Comparison of ENCODE assay signal across 1 cellular context in genomic region chr5:132475939-132476852, GRCh38.
TF ChIP-seq lines count a peak whose summit lies in the region.

No MANE protein-coding gene starts in this region.

TF ChIP-seq in HepG2, 621 proteins besides CTCF, POLR2A, EP300 and RAD21 (continued from another document and continues in another):
- TF ChIP-seq FOXO4 (CRISPR knock-in tag; conservative IDR thresholded peaks at IDR 0.05) = no peak
- no peak for TF ChIP-seq KLF15 (CRISPR knock-in tag; IDR thresholded peaks at IDR 0.05; ENCODE audit: borderline replicate concordance)
- TF ChIP-seq ZSCAN25 (CRISPR knock-in tag; IDR thresholded peaks at IDR 0.05) = no peak
- no peak for TF ChIP-seq E2F5 (CRISPR knock-in tag; conservative IDR thresholded peaks at IDR 0.05)
- no peak for TF ChIP-seq ZNF878 (CRISPR knock-in tag; IDR thresholded peaks at IDR 0.05)
- no peak for TF ChIP-seq ZNF234 (CRISPR knock-in tag; conservative IDR thresholded peaks at IDR 0.05)
- no peak for TF ChIP-seq KDM5A (IDR thresholded peaks at IDR 0.05; ENCODE audit: borderline replicate concordance, low read length)
- no peak for TF ChIP-seq MAFG (CRISPR knock-in tag; IDR thresholded peaks at IDR 0.05)
- no peak for TF ChIP-seq KLF16 (CRISPR knock-in tag; IDR thresholded peaks at IDR 0.05)
- TF ChIP-seq, protein P1, sequence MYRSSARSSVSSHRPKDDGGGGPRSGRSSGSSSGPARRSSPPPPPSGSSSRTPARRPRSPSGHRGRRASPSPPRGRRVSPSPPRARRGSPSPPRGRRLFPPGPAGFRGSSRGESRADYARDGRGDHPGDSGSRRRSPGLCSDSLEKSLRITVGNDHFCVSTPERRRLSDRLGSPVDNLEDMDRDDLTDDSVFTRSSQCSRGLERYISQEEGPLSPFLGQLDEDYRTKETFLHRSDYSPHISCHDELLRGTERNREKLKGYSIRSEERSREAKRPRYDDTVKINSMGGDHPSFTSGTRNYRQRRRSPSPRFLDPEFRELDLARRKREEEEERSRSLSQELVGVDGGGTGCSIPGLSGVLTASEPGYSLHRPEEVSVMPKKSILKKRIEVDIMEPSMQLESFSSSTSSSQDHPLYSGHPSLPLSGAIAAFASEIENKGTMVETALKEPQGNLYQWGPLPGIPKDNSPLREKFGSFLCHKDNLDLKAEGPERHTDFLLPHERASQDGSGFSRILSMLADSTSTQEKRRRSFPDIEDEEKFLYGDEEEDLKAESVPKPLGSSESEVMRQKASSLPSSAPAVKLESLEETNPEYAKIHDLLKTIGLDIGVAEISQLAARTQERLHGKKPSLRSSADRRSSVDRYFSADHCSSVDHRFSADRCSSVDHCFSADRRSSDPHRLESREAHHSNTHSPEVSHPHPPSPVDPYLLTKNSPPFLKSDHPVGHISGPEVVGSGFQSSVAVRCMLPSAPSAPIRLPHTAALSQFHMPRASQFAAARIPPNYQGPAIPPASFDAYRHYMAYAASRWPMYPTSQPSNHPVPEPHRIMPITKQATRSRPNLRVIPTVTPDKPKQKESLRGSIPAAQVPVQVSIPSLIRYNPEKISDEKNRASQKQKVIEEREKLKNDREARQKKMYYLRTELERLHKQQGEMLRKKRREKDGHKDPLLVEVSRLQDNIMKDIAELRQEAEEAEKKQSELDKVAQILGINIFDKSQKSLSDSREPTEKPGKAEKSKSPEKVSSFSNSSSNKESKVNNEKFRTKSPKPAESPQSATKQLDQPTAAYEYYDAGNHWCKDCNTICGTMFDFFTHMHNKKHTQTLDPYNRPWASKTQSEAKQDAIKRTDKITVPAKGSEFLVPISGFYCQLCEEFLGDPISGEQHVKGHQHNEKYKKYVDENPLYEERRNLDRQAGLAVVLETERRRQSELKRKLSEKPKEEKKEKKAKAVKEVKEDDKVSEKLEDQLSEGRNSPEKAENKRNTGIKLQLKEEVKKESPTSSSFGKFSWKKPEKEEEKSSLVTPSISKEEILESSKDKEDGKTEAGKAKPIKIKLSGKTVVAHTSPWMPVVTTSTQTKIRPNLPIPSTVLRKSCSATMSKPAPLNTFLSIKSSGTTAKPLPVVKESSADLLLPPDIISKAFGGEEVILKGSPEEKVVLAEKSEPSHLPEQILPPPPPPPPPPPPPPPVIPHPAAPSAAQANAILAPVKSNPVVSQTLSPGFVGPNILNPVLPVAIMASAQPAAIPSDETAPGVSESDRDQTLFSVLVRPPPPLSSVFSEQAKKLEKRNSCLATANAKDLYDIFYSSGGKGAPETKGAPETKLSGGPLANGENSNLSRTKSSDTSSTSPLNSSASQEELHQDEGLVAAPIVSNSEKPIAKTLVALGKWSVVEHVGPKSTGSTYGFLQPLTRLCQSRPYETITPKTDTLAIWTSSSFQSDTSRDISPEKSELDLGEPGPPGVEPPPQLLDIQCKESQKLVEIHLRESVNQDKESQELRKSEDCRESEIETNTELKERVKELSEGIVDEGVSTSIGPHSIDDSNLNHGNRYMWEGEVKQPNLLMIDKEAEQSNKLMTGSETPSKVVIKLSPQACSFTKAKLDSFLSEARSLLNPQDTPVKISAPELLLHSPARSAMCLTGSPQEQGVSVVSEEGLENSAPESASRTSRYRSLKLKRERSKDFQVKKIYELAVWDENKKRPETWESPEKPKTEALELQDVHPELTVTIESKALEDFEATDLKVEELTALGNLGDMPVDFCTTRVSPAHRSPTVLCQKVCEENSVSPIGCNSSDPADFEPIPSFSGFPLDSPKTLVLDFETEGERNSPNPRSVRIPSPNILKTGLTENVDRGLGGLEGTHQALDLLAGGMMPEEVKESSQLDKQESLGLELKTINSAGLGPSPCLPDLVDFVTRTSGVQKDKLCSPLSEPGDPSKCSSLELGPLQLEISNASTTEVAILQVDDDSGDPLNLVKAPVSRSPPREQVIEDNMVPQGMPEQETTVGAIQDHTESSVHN (CRISPR knock-in tag; IDR thresholded peaks at IDR 0.05) = no peak
- no peak for TF ChIP-seq ZNF317 (CRISPR knock-in tag; IDR thresholded peaks at IDR 0.05)
- TF ChIP-seq PLRG1 (conservative IDR thresholded peaks at IDR 0.05) = no peak
- TF ChIP-seq MIER3 (CRISPR knock-in tag; IDR thresholded peaks at IDR 0.05; ENCODE audit: borderline replicate concordance) = no peak; the same call in 1 of the 2 replicates
- 0 out of 2 replicates have a peak, but pooled peaks have one; percentile 10 for TF ChIP-seq NRL (CRISPR knock-in tag; IDR thresholded peaks at IDR 0.05; ENCODE audit: borderline replicate concordance)
- TF ChIP-seq, protein P2, sequence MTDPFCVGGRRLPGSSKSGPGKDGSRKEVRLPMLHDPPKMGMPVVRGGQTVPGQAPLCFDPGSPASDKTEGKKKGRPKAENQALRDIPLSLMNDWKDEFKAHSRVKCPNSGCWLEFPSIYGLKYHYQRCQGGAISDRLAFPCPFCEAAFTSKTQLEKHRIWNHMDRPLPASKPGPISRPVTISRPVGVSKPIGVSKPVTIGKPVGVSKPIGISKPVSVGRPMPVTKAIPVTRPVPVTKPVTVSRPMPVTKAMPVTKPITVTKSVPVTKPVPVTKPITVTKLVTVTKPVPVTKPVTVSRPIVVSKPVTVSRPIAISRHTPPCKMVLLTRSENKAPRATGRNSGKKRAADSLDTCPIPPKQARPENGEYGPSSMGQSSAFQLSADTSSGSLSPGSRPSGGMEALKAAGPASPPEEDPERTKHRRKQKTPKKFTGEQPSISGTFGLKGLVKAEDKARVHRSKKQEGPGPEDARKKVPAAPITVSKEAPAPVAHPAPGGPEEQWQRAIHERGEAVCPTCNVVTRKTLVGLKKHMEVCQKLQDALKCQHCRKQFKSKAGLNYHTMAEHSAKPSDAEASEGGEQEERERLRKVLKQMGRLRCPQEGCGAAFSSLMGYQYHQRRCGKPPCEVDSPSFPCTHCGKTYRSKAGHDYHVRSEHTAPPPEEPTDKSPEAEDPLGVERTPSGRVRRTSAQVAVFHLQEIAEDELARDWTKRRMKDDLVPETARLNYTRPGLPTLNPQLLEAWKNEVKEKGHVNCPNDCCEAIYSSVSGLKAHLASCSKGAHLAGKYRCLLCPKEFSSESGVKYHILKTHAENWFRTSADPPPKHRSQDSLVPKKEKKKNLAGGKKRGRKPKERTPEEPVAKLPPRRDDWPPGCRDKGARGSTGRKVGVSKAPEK (CRISPR knock-in tag; IDR thresholded peaks at IDR 0.05; ENCODE audit: borderline replicate concordance) = no peak
- TF ChIP-seq ZSCAN9 (CRISPR knock-in tag; IDR thresholded peaks at IDR 0.05; ENCODE audit: borderline replicate concordance) = 0 out of 2 replicates have a peak, but pooled peaks have one; percentile 34
- TF ChIP-seq NR0B2 (CRISPR knock-in tag; IDR thresholded peaks at IDR 0.05) = no peak
- TF ChIP-seq ZSCAN22 (CRISPR knock-in tag; IDR thresholded peaks at IDR 0.05) = no peak
- TF ChIP-seq ZNF20 (CRISPR knock-in tag; IDR thresholded peaks at IDR 0.05) = no peak
- TF ChIP-seq EZH2 (conservative IDR thresholded peaks at IDR 0.05; ENCODE audit: low read depth, low read length) = no peak
- TF ChIP-seq MBD4 (IDR thresholded peaks at IDR 0.05; ENCODE audit: borderline replicate concordance, low read length) = no peak
- no peak for TF ChIP-seq ATF7-NPFF (CRISPR knock-in tag; IDR thresholded peaks at IDR 0.05; ENCODE audit: low read depth)
- TF ChIP-seq CBX1 (IDR thresholded peaks at IDR 0.05; ENCODE audit: low read depth) = no peak
- TF ChIP-seq ARNT (IDR thresholded peaks at IDR 0.05) = no peak
- TF ChIP-seq YY1 (IDR thresholded peaks at IDR 0.05; ENCODE audit: insufficient read depth, insufficient replicate concordance, low read depth, low read length) = no peak
- no peak for TF ChIP-seq ZFYVE20 (CRISPR knock-in tag; IDR thresholded peaks at IDR 0.05; ENCODE audit: borderline replicate concordance, low read depth)
- TF ChIP-seq ERF (CRISPR knock-in tag; IDR thresholded peaks at IDR 0.05) = no peak
- TF ChIP-seq AGO1 (IDR thresholded peaks at IDR 0.05; ENCODE audit: low read depth, low read length, poor library complexity, severe bottlenecking) = no peak
- TF ChIP-seq ZNF292 (CRISPR knock-in tag; IDR thresholded peaks at IDR 0.05; ENCODE audit: borderline replicate concordance, low read depth) = peak; percentile 20; the same call in 1 of the 2 replicates
- no peak for TF ChIP-seq SUZ12 (IDR thresholded peaks at IDR 0.05; ENCODE audit: low read depth, low read length)
- no peak for TF ChIP-seq ZNF572 (CRISPR knock-in tag; IDR thresholded peaks at IDR 0.05)
- TF ChIP-seq ZNF75D (CRISPR knock-in tag; IDR thresholded peaks at IDR 0.05; ENCODE audit: borderline replicate concordance) = no peak
- peak; percentile 28; the same call in 1 of the 2 replicates for TF ChIP-seq ZNF264 (CRISPR knock-in tag; IDR thresholded peaks at IDR 0.05)
- TF ChIP-seq, protein P3, sequence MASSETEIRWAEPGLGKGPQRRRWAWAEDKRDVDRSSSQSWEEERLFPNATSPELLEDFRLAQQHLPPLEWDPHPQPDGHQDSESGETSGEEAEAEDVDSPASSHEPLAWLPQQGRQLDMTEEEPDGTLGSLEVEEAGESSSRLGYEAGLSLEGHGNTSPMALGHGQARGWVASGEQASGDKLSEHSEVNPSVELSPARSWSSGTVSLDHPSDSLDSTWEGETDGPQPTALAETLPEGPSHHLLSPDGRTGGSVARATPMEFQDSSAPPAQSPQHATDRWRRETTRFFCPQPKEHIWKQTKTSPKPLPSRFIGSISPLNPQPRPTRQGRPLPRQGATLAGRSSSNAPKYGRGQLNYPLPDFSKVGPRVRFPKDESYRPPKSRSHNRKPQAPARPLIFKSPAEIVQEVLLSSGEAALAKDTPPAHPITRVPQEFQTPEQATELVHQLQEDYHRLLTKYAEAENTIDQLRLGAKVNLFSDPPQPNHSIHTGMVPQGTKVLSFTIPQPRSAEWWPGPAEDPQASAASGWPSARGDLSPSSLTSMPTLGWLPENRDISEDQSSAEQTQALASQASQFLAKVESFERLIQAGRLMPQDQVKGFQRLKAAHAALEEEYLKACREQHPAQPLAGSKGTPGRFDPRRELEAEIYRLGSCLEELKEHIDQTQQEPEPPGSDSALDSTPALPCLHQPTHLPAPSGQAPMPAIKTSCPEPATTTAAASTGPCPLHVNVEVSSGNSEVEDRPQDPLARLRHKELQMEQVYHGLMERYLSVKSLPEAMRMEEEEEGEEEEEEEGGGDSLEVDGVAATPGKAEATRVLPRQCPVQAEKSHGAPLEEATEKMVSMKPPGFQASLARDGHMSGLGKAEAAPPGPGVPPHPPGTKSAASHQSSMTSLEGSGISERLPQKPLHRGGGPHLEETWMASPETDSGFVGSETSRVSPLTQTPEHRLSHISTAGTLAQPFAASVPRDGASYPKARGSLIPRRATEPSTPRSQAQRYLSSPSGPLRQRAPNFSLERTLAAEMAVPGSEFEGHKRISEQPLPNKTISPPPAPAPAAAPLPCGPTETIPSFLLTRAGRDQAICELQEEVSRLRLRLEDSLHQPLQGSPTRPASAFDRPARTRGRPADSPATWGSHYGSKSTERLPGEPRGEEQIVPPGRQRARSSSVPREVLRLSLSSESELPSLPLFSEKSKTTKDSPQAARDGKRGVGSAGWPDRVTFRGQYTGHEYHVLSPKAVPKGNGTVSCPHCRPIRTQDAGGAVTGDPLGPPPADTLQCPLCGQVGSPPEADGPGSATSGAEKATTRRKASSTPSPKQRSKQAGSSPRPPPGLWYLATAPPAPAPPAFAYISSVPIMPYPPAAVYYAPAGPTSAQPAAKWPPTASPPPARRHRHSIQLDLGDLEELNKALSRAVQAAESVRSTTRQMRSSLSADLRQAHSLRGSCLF (CRISPR knock-in tag; IDR thresholded peaks at IDR 0.05; ENCODE audit: borderline replicate concordance) = no peak
- no peak for TF ChIP-seq PHF20 (CRISPR knock-in tag; IDR thresholded peaks at IDR 0.05)
- TF ChIP-seq ATAD3A (CRISPR knock-in tag; IDR thresholded peaks at IDR 0.05) = no peak
- TF ChIP-seq FIP1L1 (IDR thresholded peaks at IDR 0.05; ENCODE audit: borderline replicate concordance, insufficient read depth, low read depth, low read length) = no peak
